ENCODE assay signal across 2 cellular contexts in the genomic region with DNA sequence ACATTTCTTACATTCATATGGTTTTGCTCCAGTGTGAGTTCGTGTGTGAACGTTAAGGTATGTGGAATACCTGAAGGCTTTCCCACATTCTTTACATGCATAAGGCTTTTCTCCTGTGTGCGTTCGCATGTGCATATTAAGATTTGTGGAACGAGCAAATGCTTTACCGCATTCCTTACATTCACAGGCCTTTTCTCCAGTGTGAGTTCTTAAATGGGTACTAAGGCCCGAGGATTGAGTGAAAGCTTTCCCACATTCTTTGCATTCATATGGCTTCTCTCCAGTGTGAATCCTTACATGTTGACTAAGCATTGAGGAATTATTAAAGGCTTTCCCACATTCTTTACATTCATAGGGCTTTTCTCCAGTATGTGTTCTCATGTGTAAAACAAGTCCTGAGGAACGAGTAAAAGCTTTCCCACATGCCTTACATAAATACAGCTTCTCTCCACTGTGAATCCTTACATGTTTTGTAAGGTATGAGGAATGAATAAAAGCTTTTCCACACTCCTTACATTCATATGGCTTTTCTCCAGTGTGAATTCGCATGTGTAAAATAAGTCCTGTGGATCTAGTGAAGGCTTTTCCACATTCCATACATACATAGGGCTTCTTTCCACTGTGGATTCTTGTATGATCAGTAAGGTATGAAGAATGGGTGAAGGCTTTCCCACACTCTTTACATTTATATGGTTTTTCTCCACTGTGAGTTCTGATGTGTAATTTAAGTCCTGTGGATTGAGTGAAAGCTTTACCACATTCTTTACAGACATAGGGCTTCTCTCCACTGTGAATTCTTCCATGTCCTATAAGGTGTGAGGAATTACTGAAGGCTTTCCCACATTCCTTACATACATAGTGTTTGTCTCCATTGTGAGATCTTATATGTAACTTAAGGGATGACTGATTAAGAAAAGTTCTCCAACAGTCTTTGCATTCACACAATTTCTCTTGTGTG.
TF ChIP-seq lines count a peak whose summit lies in the region.

No MANE protein-coding gene starts in this region.

TF ChIP-seq in HepG2, 621 proteins besides CTCF, POLR2A, EP300 and RAD21:
- no peak for TF ChIP-seq HES4 (CRISPR knock-in tag; IDR thresholded peaks at IDR 0.05; ENCODE audit: borderline replicate concordance)
- no peak for TF ChIP-seq RBAK (CRISPR knock-in tag; IDR thresholded peaks at IDR 0.05)
- no peak for TF ChIP-seq ZBTB7A (CRISPR knock-in tag; IDR thresholded peaks at IDR 0.05)
- TF ChIP-seq, protein P1, sequence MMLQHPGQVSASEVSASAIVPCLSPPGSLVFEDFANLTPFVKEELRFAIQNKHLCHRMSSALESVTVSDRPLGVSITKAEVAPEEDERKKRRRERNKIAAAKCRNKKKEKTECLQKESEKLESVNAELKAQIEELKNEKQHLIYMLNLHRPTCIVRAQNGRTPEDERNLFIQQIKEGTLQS (CRISPR knock-in tag; IDR thresholded peaks at IDR 0.05), result no peak
- no peak for TF ChIP-seq SP4 (CRISPR knock-in tag; IDR thresholded peaks at IDR 0.05)
- TF ChIP-seq, protein P2, sequence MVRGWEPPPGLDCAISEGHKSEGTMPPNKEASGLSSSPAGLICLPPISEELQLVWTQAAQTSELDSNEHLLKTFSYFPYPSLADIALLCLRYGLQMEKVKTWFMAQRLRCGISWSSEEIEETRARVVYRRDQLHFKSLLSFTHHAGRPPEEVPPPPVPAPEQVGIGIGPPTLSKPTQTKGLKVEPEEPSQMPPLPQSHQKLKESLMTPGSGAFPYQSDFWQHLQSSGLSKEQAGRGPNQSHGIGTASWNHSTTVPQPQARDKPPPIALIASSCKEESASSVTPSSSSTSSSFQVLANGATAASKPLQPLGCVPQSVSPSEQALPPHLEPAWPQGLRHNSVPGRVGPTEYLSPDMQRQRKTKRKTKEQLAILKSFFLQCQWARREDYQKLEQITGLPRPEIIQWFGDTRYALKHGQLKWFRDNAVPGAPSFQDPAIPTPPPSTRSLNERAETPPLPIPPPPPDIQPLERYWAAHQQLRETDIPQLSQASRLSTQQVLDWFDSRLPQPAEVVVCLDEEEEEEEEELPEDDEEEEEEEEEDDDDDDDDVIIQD (CRISPR knock-in tag; IDR thresholded peaks at IDR 0.05; ENCODE audit: low read depth), result no peak
- TF ChIP-seq, protein P3, sequence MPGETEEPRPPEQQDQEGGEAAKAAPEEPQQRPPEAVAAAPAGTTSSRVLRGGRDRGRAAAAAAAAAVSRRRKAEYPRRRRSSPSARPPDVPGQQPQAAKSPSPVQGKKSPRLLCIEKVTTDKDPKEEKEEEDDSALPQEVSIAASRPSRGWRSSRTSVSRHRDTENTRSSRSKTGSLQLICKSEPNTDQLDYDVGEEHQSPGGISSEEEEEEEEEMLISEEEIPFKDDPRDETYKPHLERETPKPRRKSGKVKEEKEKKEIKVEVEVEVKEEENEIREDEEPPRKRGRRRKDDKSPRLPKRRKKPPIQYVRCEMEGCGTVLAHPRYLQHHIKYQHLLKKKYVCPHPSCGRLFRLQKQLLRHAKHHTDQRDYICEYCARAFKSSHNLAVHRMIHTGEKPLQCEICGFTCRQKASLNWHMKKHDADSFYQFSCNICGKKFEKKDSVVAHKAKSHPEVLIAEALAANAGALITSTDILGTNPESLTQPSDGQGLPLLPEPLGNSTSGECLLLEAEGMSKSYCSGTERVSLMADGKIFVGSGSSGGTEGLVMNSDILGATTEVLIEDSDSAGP (CRISPR knock-in tag; IDR thresholded peaks at IDR 0.05; ENCODE audit: borderline replicate concordance), result no peak
- TF ChIP-seq TP53 (CRISPR knock-in tag; conservative IDR thresholded peaks at IDR 0.05), result no peak
- TF ChIP-seq NONO (IDR thresholded peaks at IDR 0.05), result no peak
- no peak for TF ChIP-seq NONO (CRISPR knock-in tag; conservative IDR thresholded peaks at IDR 0.05)
- TF ChIP-seq ZNF572 (CRISPR knock-in tag; IDR thresholded peaks at IDR 0.05), result no peak
- TF ChIP-seq JUN (CRISPR knock-in tag; IDR thresholded peaks at IDR 0.05), result no peak
- TF ChIP-seq ZNF703 (CRISPR knock-in tag; IDR thresholded peaks at IDR 0.05; ENCODE audit: borderline replicate concordance), result no peak
- TF ChIP-seq SMYD3 (CRISPR knock-in tag; IDR thresholded peaks at IDR 0.05), result no peak
- TF ChIP-seq, protein P4, sequence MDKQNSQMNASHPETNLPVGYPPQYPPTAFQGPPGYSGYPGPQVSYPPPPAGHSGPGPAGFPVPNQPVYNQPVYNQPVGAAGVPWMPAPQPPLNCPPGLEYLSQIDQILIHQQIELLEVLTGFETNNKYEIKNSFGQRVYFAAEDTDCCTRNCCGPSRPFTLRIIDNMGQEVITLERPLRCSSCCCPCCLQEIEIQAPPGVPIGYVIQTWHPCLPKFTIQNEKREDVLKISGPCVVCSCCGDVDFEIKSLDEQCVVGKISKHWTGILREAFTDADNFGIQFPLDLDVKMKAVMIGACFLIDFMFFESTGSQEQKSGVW (CRISPR knock-in tag; IDR thresholded peaks at IDR 0.05; ENCODE audit: borderline replicate concordance), result no peak
- no peak for TF ChIP-seq NFYB (CRISPR knock-in tag; IDR thresholded peaks at IDR 0.05)
- TF ChIP-seq ZNF83 (CRISPR knock-in tag; IDR thresholded peaks at IDR 0.05; ENCODE audit: borderline replicate concordance), result no peak
- TF ChIP-seq, protein P5, sequence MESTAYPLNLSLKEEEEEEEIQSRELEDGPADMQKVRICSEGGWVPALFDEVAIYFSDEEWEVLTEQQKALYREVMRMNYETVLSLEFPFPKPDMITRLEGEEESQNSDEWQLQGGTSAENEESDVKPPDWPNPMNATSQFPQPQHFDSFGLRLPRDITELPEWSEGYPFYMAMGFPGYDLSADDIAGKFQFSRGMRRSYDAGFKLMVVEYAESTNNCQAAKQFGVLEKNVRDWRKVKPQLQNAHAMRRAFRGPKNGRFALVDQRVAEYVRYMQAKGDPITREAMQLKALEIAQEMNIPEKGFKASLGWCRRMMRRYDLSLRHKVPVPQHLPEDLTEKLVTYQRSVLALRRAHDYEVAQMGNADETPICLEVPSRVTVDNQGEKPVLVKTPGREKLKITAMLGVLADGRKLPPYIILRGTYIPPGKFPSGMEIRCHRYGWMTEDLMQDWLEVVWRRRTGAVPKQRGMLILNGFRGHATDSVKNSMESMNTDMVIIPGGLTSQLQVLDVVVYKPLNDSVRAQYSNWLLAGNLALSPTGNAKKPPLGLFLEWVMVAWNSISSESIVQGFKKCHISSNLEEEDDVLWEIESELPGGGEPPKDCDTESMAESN (CRISPR knock-in tag; conservative IDR thresholded peaks at IDR 0.05), result no peak
- no peak for TF ChIP-seq ATF1 (CRISPR knock-in tag; IDR thresholded peaks at IDR 0.05)
- no peak for TF ChIP-seq NFATC3 (CRISPR knock-in tag; IDR thresholded peaks at IDR 0.05)
TF ChIP-seq in HepG2: peak in this region for 0.

TF ChIP-seq in K562, 482 proteins besides CTCF, POLR2A, EP300 and RAD21:
- TF ChIP-seq CBX5 (IDR thresholded peaks at IDR 0.05; ENCODE audit: borderline replicate concordance, low read depth) (0 out of 2 replicates have a peak, but pooled peaks have one; percentile 22), SOX6 (IDR thresholded peaks at IDR 0.05) (peak; percentile 20; the same call in 1 of the 2 replicates), ZKSCAN8 (CRISPR knock-in tag; IDR thresholded peaks at IDR 0.05) (no peak), TEAD4 (IDR thresholded peaks at IDR 0.05; ENCODE audit: low read length) (peak; percentile 8; the same call in 1 of the 2 replicates), TEAD4 (CRISPR knock-in tag; IDR thresholded peaks at IDR 0.05; ENCODE audit: borderline replicate concordance) (no peak), RBM25 (IDR thresholded peaks at IDR 0.05; ENCODE audit: low read depth, low read length, severe bottlenecking) (peak; percentile 75), MTA3 (IDR thresholded peaks at IDR 0.05; ENCODE audit: borderline replicate concordance) (peak; percentile 28; the same call in 1 of the 2 replicates), ZNF274 (IDR thresholded peaks at IDR 0.05; ENCODE audit: borderline replicate concordance, low read depth, low read length) (peak; percentile 93), TRIM24 (IDR thresholded peaks at IDR 0.05) (peak in 1 of 2 experiments; percentile 43; a peak in 2 of 4 replicates), ZNF75A (CRISPR knock-in tag; IDR thresholded peaks at IDR 0.05) (peak; percentile 96), XRCC3 (IDR thresholded peaks at IDR 0.05) (peak; percentile 80), CBX1 (IDR thresholded peaks at IDR 0.05; ENCODE audit: low read depth) (0 out of 2 replicates have a peak, but pooled peaks have one; percentile 13), CXXC5 (CRISPR knock-in tag; IDR thresholded peaks at IDR 0.05) (no peak), JUN (IDR thresholded peaks at IDR 0.05; ENCODE audit: borderline replicate concordance, low read depth, low read length) (no peak), JUN (CRISPR knock-in tag; IDR thresholded peaks at IDR 0.05; ENCODE audit: borderline replicate concordance) (no peak), CBX3 (IDR thresholded peaks at IDR 0.05; ENCODE audit: borderline replicate concordance in 1 of 2, low read length in 2 of 2) (peak in 1 of 2 experiments; percentile 74; a peak in 2 of 3 replicates), TRIM28 (IDR thresholded peaks at IDR 0.05) (peak; percentile 82), NFIX (CRISPR knock-in tag; IDR thresholded peaks at IDR 0.05; ENCODE audit: low read depth) (no peak)
- TF ChIP-seq, protein P6, sequence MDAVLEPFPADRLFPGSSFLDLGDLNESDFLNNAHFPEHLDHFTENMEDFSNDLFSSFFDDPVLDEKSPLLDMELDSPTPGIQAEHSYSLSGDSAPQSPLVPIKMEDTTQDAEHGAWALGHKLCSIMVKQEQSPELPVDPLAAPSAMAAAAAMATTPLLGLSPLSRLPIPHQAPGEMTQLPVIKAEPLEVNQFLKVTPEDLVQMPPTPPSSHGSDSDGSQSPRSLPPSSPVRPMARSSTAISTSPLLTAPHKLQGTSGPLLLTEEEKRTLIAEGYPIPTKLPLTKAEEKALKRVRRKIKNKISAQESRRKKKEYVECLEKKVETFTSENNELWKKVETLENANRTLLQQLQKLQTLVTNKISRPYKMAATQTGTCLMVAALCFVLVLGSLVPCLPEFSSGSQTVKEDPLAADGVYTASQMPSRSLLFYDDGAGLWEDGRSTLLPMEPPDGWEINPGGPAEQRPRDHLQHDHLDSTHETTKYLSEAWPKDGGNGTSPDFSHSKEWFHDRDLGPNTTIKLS (IDR thresholded peaks at IDR 0.05; ENCODE audit: borderline replicate concordance, low read depth), result no peak
- TF ChIP-seq, protein P7, sequence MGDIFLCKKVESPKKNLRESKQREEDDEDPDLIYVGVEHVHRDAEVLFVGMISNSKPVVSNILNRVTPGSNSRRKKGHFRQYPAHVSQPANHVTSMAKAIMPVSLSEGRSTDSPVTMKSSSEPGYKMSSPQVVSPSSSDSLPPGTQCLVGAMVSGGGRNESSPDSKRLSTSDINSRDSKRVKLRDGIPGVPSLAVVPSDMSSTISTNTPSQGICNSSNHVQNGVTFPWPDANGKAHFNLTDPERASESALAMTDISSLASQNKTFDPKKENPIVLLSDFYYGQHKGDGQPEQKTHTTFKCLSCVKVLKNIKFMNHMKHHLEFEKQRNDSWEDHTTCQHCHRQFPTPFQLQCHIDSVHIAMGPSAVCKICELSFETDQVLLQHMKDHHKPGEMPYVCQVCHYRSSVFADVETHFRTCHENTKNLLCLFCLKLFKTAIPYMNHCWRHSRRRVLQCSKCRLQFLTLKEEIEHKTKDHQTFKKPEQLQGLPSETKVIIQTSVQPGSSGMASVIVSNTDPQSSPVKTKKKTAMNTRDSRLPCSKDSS (IDR thresholded peaks at IDR 0.05; ENCODE audit: low read depth, partially characterized antibody), result peak; percentile 67
- TF ChIP-seq, protein P8, sequence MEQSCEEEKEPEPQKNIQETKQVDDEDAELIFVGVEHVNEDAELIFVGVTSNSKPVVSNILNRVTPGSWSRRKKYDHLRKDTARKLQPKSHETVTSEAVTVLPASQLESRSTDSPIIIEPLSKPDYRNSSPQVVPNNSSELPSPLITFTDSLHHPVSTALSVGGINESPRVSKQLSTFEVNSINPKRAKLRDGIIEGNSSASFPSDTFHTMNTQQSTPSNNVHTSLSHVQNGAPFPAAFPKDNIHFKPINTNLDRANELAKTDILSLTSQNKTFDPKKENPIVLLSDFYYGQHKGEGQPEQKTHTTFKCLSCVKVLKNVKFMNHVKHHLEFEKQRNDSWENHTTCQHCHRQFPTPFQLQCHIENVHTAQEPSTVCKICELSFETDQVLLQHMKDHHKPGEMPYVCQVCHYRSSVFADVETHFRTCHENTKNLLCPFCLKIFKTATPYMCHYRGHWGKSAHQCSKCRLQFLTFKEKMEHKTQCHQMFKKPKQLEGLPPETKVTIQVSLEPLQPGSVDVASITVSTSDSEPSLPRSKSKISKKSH (CRISPR knock-in tag; IDR thresholded peaks at IDR 0.05), result peak; percentile 58; the same call in 1 of the 2 replicates
